ENCODE assay signal across 34 cellular contexts in the genomic region with DNA sequence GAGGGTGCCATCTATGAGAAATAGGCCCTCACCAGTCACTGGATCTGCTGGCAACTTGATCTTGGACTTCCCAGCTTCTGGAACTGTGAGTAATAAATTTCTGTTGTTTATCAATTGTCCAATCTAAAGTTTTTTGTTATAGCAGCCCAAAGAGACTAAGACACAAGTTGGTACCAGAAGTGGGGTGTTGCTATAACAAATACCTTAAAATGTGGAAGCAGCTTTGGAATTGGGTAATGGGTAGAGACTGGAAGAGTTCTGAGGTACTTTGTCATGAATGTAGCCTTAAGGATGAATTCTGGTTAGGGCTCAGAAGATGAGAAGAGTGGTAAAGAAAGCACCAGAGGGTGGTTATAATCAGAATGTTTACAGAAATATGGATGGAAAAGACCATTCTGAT. TPM values are rescaled to one million over a fixed set of nuclear protein-coding genes. Genes with fewer than 3 reads are reported as not detected.
A peak's percentile ranks its signal among the peaks of the same experiment; 100 is the strongest.
DNase-seq lines count a peak whose midpoint lies in the region; ATAC-seq, FAIRE-seq and TF ChIP-seq lines count a peak whose summit lies in the region.
"Had no signal": no experiment of that assay in that cellular context is flagged by ENCODE, and none has a peak within 500 bp of the region (broad histone marks: within the 10 kb centered on the region; RNA-seq: fewer than 3 reads in every experiment).

No MANE protein-coding gene starts in this region.

- no peaks in the 10 kb centered on the region for H4K20me1 ChIP-seq in K562 (replicated peaks; ENCODE audit: control insufficient read depth, insufficient read depth, low read length)
- H4K20me1 ChIP-seq: BLaER1; BLaER1 treated with 17β-estradiol and CSF1 and Interleukin-3, amounts not matched to agents 10 nM and 100 nM had no signal

- no peak for TF ChIP-seq EP300 in K562 (IDR thresholded peaks at IDR 0.05; ENCODE audit: low read length)

- no peak for TF ChIP-seq RAD21 in K562 (CRISPR knock-in tag; conservative IDR thresholded peaks at IDR 0.05 in 1 of 2, IDR thresholded peaks at IDR 0.05 in 1 of 2)

- H3K27ac Mint-ChIP-seq in activated CD4-positive, alpha-beta T cell treated with anti-CD3 and anti-CD28 coated beads, Interleukin-2, amount 10 ng/mL, durations not matched to agents 24 days and 14 days: no peak overlapping the region
- H3K27ac Mint-ChIP-seq: B cell; CD14-positive monocyte; CD4-positive, alpha-beta T cell; CD8-positive, alpha-beta memory T cell; CD8-positive, alpha-beta T cell had no signal

- CTCF ChIA-PET in HEK293 (lab: Yijun Ruan, JAX) (no interaction called here), K562 (lab: Yijun Ruan, JAX; ENCODE audit: low intra/inter-chr PET ratio) (no interaction called here)

- TF ChIP-seq CTCF in HEK293 (tag by site-specific recombination; IDR thresholded peaks at IDR 0.05): no peak
- TF ChIP-seq CTCF in K562 (IDR thresholded peaks at IDR 0.05 in 2 of 3, conservative IDR thresholded peaks at IDR 0.05 in 1 of 3; ENCODE audit: insufficient read depth in 2 of 3, low read depth in 1 of 3, low read length in 3 of 3): no peak

- no peak overlapping the region for H3K4me2 ChIP-seq in K562 (ENCODE audit: insufficient read depth, low read length)
- H3K4me2 ChIP-seq: A549; BLaER1; BLaER1 treated with 17β-estradiol and CSF1 and Interleukin-3, amounts not matched to agents 10 nM and 100 nM had no signal

- TF ChIP-seq POLR2A in K562 (conservative IDR thresholded peaks at IDR 0.05): no peak

- H3K4me1 ChIP-seq in HEK293 (ENCODE audit: control insufficient read depth, insufficient read depth, low read length): peaks cover 1% of the 10 kb centered on the region; the same call in 1 of the 2 replicates
- no peaks in the 10 kb centered on the region for H3K4me1 ChIP-seq in K562 (replicated peaks in 1 of 2; ENCODE audit: control insufficient read depth in 2 of 2, insufficient read depth in 2 of 2, low read length in 2 of 2)
- H3K4me1 ChIP-seq: BE2C had no signal

- no peak overlapping the region for H2AFZ ChIP-seq in K562 (ENCODE audit: low read depth, low read length)

- peak; percentile 6 for DNase-seq in activated CD4-positive, alpha-beta T cell treated with anti-CD3 and anti-CD28 coated beads, Interleukin-2, amount 10 ng/mL, durations not matched to agents 24 days and 14 days
- no peak for DNase-seq in activated CD4-positive, alpha-beta T cell treated with anti-CD3 and anti-CD28 coated beads for 4 hours
- no peak for DNase-seq in K562 (ENCODE audit: extremely low read depth in 1 of 4, low spot score in 3 of 4)
- no peak for DNase-seq in cardiac septum (ENCODE audit: low spot score)
- DNase-seq: 8988T; ACHN; AML-193; BE2C; C1 segment of cervical spinal cord; Caco-2; Calu3; CD4-positive, alpha-beta memory T cell; CD4-positive, alpha-beta T cell; CD4-positive, CD25-positive, alpha-beta regulatory T cell; CD8-positive, alpha-beta memory T cell; CD8-positive, alpha-beta T cell; COR-L47; DMS 273 treated with DMSO at 0.1 percent for 48 hours; DMS153; DMS53; DMS79; DMS79 treated with DMSO at 0.1 percent for 48 hours; DND-41; EL had no signal

- H3K4me1 Mint-ChIP-seq in activated CD4-positive, alpha-beta T cell treated with anti-CD3 and anti-CD28 coated beads, Interleukin-2, amount 10 ng/mL, durations not matched to agents 24 days and 14 days: no peaks in the 10 kb centered on the region
- H3K4me1 Mint-ChIP-seq: B cell; CD4-positive, alpha-beta memory T cell; CD8-positive, alpha-beta memory T cell had no signal

- BruUV-seq in K562 (replicated peaks; lab: Mats Ljungman, UMichigan): no TSS peak

- H3K4me3 Mint-ChIP-seq in activated CD4-positive, alpha-beta T cell treated with anti-CD3 and anti-CD28 coated beads, Interleukin-2, amount 10 ng/mL, durations not matched to agents 24 days and 14 days: no peak overlapping the region
- H3K4me3 Mint-ChIP-seq: B cell; CD14-positive monocyte; CD4-positive, alpha-beta memory T cell; CD4-positive, alpha-beta T cell; CD8-positive, alpha-beta memory T cell; CD8-positive, alpha-beta T cell had no signal

- FAIRE-seq in K562 (lab: Jason Lieb, UNC): no peak
- FAIRE-seq: A204.1, A549 had no signal

- in situ Hi-C loops in K562 (cut with MboI): no loop called here

- H3K36me3 ChIP-seq in HEK293 (ENCODE audit: control insufficient read depth in 2 of 2, insufficient read depth in 1 of 2, low read length in 2 of 2): no peaks in the 10 kb centered on the region
- H3K36me3 ChIP-seq in K562 (ENCODE audit: control insufficient read depth, insufficient read depth, low read length): no peaks in the 10 kb centered on the region
- H3K36me3 ChIP-seq: BE2C had no signal

- H3K9ac ChIP-seq in K562 (ENCODE audit: insufficient read depth in 1 of 2, low read depth in 2 of 2, low read length in 2 of 2): no peak overlapping the region
- H3K9ac ChIP-seq: BLaER1; BLaER1 treated with 17β-estradiol and CSF1 and Interleukin-3, amounts not matched to agents 10 nM and 100 nM had no signal

- H3K79me2 ChIP-seq in K562 (ENCODE audit: control insufficient read depth, insufficient read depth, low read length): no peaks in the 10 kb centered on the region

- peaks cover 10% of the 10 kb centered on the region for H3K9me3 Mint-ChIP-seq in activated CD4-positive, alpha-beta T cell treated with anti-CD3 and anti-CD28 coated beads, Interleukin-2, amount 10 ng/mL, durations not matched to agents 24 days and 14 days

- H3K9me1 ChIP-seq in K562 (ENCODE audit: control insufficient read depth, insufficient read depth, low read length): no peaks in the 10 kb centered on the region

- intact Hi-C loops in activated CD4-positive, alpha-beta T cell treated with anti-CD3 and anti-CD28 coated beads, Interleukin-2, amount 10 ng/mL, durations not matched to agents 24 days and 14 days (cut with micrococcal nuclease): no loop called here
- intact Hi-C loops in K562 (cut with micrococcal nuclease): no loop called here
- intact Hi-C loops in cardiac septum (cut with DNase I): no loop called here

- no peak overlapping the region for H3K4me3 ChIP-seq in HEK293 (ENCODE audit: low read depth, low read length)
- no peak overlapping the region for H3K4me3 ChIP-seq in K562
- H3K4me3 ChIP-seq: A549; BLaER1; BLaER1 treated with 17β-estradiol and CSF1 and Interleukin-3, amounts not matched to agents 10 nM and 100 nM had no signal

- H3K9me3 ChIP-seq in HEK293 (ENCODE audit: control insufficient read depth, insufficient read depth, low read depth, low read length): no peaks in the 10 kb centered on the region
- no peaks in the 10 kb centered on the region for H3K9me3 ChIP-seq in K562 (replicated peaks; ENCODE audit: control insufficient read depth, insufficient read depth, low read depth, low read length)
- H3K9me3 ChIP-seq: BE2C had no signal

- POLR2A ChIA-PET in HEK293 (lab: Yijun Ruan, JAX) (no interaction called here), K562 (lab: Yijun Ruan, JAX) (interaction anchor here (0.9 kb wide), 1 partner anchor 45 kb away, joined by 3 read pairs; no protein-coding TSS in a partner anchor)

- no peaks in the 10 kb centered on the region for H3K27me3 ChIP-seq in K562 (ENCODE audit: control insufficient read depth in 2 of 2, insufficient read depth in 2 of 2, low read length in 2 of 2)
- H3K27me3 ChIP-seq: BE2C; BLaER1; BLaER1 treated with 17β-estradiol and CSF1 and Interleukin-3, amounts not matched to agents 10 nM and 100 nM had no signal

- no peak overlapping the region for H3K27ac ChIP-seq in HEK293 (ENCODE audit: extremely low read depth, low read depth, low read length)
- no peak overlapping the region for H3K27ac ChIP-seq in K562 (ENCODE audit: extremely low read depth, low read depth, low read length)
- H3K27ac ChIP-seq: 22Rv1; A549; BLaER1; BLaER1 treated with 17β-estradiol and CSF1 and Interleukin-3, amounts not matched to agents 10 nM and 100 nM; C4-2B had no signal

- H3K27me3 Mint-ChIP-seq in activated CD4-positive, alpha-beta T cell treated with anti-CD3 and anti-CD28 coated beads, Interleukin-2, amount 10 ng/mL, durations not matched to agents 24 days and 14 days: peaks cover 3% of the 10 kb centered on the region
- H3K27me3 Mint-ChIP-seq: CD4-positive, alpha-beta memory T cell; CD4-positive, alpha-beta T cell; CD4-positive, CD25-positive, alpha-beta regulatory T cell had no signal

- no peak for ATAC-seq in K562
- ATAC-seq in HG02759 (IDR thresholded peaks at IDR 0.05; ENCODE audit: unreplicated experiment): no peak
- ATAC-seq: A549; CD8-positive, alpha-beta T cell had no signal

- H3K36me3 Mint-ChIP-seq in activated CD4-positive, alpha-beta T cell treated with anti-CD3 and anti-CD28 coated beads, Interleukin-2, amount 10 ng/mL, durations not matched to agents 24 days and 14 days (ENCODE audit: low read depth): peaks cover 11% of the 10 kb centered on the region

RNA-seq across cellular contexts. Expression of a gene that starts 21.5 kb away (rescaled TPM):
- total RNA-seq in activated CD4-positive, alpha-beta T cell treated with anti-CD3 and anti-CD28 coated beads, Interleukin-2, amount 10 ng/mL, durations not matched to agents 24 days and 14 days: 40.9 and 41.1 TPM in 2 replicates
- total RNA-seq in K562 (2011; cell fraction: chromatin; rRNA removed; ENCODE audit: low replicate concordance): 4.6 and 11.4 TPM in 2 replicates
- 5.7 TPM in 2 replicates for total RNA-seq in K562 (2011; cell fraction: nucleolus; rRNA removed)
- total RNA-seq in K562 (2011; cell fraction: nucleoplasm; rRNA removed): 10.6 and 17.6 TPM in 2 replicates
- total RNA-seq in K562 (2014; rRNA removed) (13.1 and 15.1 TPM in 2 replicates), K562 (2014; rRNA removed; fragmentation: Illumina TruSeq; extraction: Trizol) (31.6 and 34.7 TPM in 2 replicates), K562 (2015; rRNA removed; fragmentation: Illumina TruSeq; extraction: Trizol) (27.7 and 31.7 TPM in 2 replicates), K562 (2021) (22.1 and 22.7 TPM in 2 replicates), cardiac septum (29.5 TPM)
- polyA plus RNA-seq in K562 (2011; rRNA removed) (9.9 and 15.1 TPM in 2 replicates), K562 (2014; fragmentation: Illumina TruSeq; extraction: Trizol) (20.4 and 21.2 TPM in 2 replicates), K562 (2014; fragmentation: Nextera tagmentation; extraction: Ambion mirVana) (10 to 100 TPM; 20.1 to 20.5 TPM), K562 (2014; rRNA removed) (13.2 and 14.0 TPM in 2 replicates)
- polyA plus RNA-seq in K562 (2011; cell fraction: cytosol; rRNA removed): 1.0 and 4.3 TPM in 2 replicates
- polyA plus RNA-seq in K562 (2011; cell fraction: nucleus; rRNA removed): 4.2 and 8.2 TPM in 2 replicates
- 14.3 and 14.9 TPM in 2 replicates for polyA plus RNA-seq in K562 (2012)
- polyA minus RNA-seq in K562 (2011; rRNA and poly(A)+ RNA removed): 13.9 and 16.4 TPM in 2 replicates
- polyA minus RNA-seq in K562 (2011; cell fraction: cytosol; rRNA and poly(A)+ RNA removed): 2.9 and 4.7 TPM in 2 replicates
- 8.8 and 13.8 TPM in 2 replicates for polyA minus RNA-seq in K562 (2011; cell fraction: nucleus; rRNA and poly(A)+ RNA removed)

RNA-seq across cellular contexts. Expression of a gene that starts 26.1 kb away (rescaled TPM):
- 113 and 116 TPM in 2 replicates for total RNA-seq in activated CD4-positive, alpha-beta T cell treated with anti-CD3 and anti-CD28 coated beads, Interleukin-2, amount 10 ng/mL, durations not matched to agents 24 days and 14 days
- total RNA-seq in K562 (2011; cell fraction: chromatin; rRNA removed; ENCODE audit: low replicate concordance): 42.7 and 50.6 TPM in 2 replicates
- 53.0 and 54.3 TPM in 2 replicates for total RNA-seq in K562 (2011; cell fraction: nucleolus; rRNA removed)
- total RNA-seq in K562 (2011; cell fraction: nucleoplasm; rRNA removed): 45.3 and 55.3 TPM in 2 replicates
- total RNA-seq in K562 (2014; rRNA removed) (13.9 and 23.0 TPM in 2 replicates), K562 (2014; rRNA removed; fragmentation: Illumina TruSeq; extraction: Trizol) (66.7 and 76.5 TPM in 2 replicates), K562 (2015; rRNA removed; fragmentation: Illumina TruSeq; extraction: Trizol) (46.6 and 56.9 TPM in 2 replicates), K562 (2021) (71.3 and 79.6 TPM in 2 replicates), cardiac septum (77.7 TPM)
- polyA plus RNA-seq in K562 (2011; rRNA removed) (182 and 185 TPM in 2 replicates), K562 (2014; fragmentation: Illumina TruSeq; extraction: Trizol) (116 and 120 TPM in 2 replicates), K562 (2014; fragmentation: Nextera tagmentation; extraction: Ambion mirVana) (100 to 1,000 TPM; 253 to 283 TPM), K562 (2014; rRNA removed) (77.3 and 95.9 TPM in 2 replicates)
- 197 and 314 TPM in 2 replicates for polyA plus RNA-seq in K562 (2011; cell fraction: cytosol; rRNA removed)
- polyA plus RNA-seq in K562 (2011; cell fraction: nucleus; rRNA removed): 34.6 and 48.0 TPM in 2 replicates
- 80.5 and 159 TPM in 2 replicates for polyA plus RNA-seq in K562 (2012)
- polyA minus RNA-seq in K562 (2011; rRNA and poly(A)+ RNA removed): 110 and 122 TPM in 2 replicates
- 79.5 and 84.4 TPM in 2 replicates for polyA minus RNA-seq in K562 (2011; cell fraction: cytosol; rRNA and poly(A)+ RNA removed)
- polyA minus RNA-seq in K562 (2011; cell fraction: nucleus; rRNA and poly(A)+ RNA removed): 8.8 and 17.8 TPM in 2 replicates

RNA-seq across cellular contexts. Expression of a gene that starts 42.4 kb away (rescaled TPM):
- 7.8 and 11.9 TPM in 2 replicates for total RNA-seq in activated CD4-positive, alpha-beta T cell treated with anti-CD3 and anti-CD28 coated beads, Interleukin-2, amount 10 ng/mL, durations not matched to agents 24 days and 14 days
- total RNA-seq in K562 (2011; cell fraction: chromatin; rRNA removed; ENCODE audit: low replicate concordance): 3.1 and 7.7 TPM in 2 replicates
- total RNA-seq in K562 (2011; cell fraction: nucleolus; rRNA removed): 2.0 and 3.3 TPM in 2 replicates
- total RNA-seq in K562 (2011; cell fraction: nucleoplasm; rRNA removed): 4.2 and 7.3 TPM in 2 replicates
- total RNA-seq in K562 (2014; rRNA removed) (1.9 and 3.0 TPM in 2 replicates), K562 (2014; rRNA removed; fragmentation: Illumina TruSeq; extraction: Trizol) (4.7 and 4.8 TPM in 2 replicates), K562 (2015; rRNA removed; fragmentation: Illumina TruSeq; extraction: Trizol) (3.3 and 3.7 TPM in 2 replicates), K562 (2021) (4.6 and 7.6 TPM in 2 replicates), cardiac septum (17.0 TPM)
- polyA plus RNA-seq in K562 (2011; rRNA removed) (4.3 and 7.1 TPM in 2 replicates), K562 (2014; fragmentation: Illumina TruSeq; extraction: Trizol) (2.4 and 3.5 TPM in 2 replicates), K562 (2014; fragmentation: Nextera tagmentation; extraction: Ambion mirVana) (10 to 100 TPM; 13.5 to 15.8 TPM), K562 (2014; rRNA removed) (2.3 and 2.8 TPM in 2 replicates)
- 0.64 and 1.1 TPM in 2 replicates for polyA plus RNA-seq in K562 (2011; cell fraction: cytosol; rRNA removed)
- 1.6 and 2.0 TPM in 2 replicates for polyA plus RNA-seq in K562 (2011; cell fraction: nucleus; rRNA removed)
- 6.2 and 6.8 TPM in 2 replicates for polyA plus RNA-seq in K562 (2012)
- 2.2 and 5.4 TPM in 2 replicates for polyA minus RNA-seq in K562 (2011; rRNA and poly(A)+ RNA removed)
- polyA minus RNA-seq in K562 (2011; cell fraction: cytosol; rRNA and poly(A)+ RNA removed): 1.2 TPM in 1 of 2 replicates, not detected in the other
- polyA minus RNA-seq in K562 (2011; cell fraction: nucleus; rRNA and poly(A)+ RNA removed): 1.3 and 1.6 TPM in 2 replicates
